ENCODE assay signal across 27 cellular contexts in genomic region chr12:27400856-27401255, GRCh38.
"Had no signal": no experiment of that assay in that cellular context is flagged by ENCODE, and none has a peak within 500 bp of the region (broad histone marks: within the 10 kb centered on the region; RNA-seq: fewer than 3 reads in every experiment).

No MANE protein-coding gene starts in this region.

- H3K4me3 ChIP-seq: cardiac muscle cell, SJSA1 had no signal

- DNase-seq: activated B cell treated with CpG ODN at 0.5 μM for 24 hours; activated CD4-positive, alpha-beta memory T cell treated with anti-CD3 and anti-CD28 coated beads, Interleukin-2, amount 10 ng/mL, durations not matched to agents 7 days and 5 days; activated CD4-positive, alpha-beta T cell treated with anti-CD3 and anti-CD28 coated beads, Interleukin-2, amount 50 U/mL, for 1 hour; activated gamma-delta T cell; activated naive CD4-positive, alpha-beta T cell treated with anti-CD3 and anti-CD28 coated beads for 36 hours; activated T-cell treated with anti-CD3 and anti-CD28 coated beads for 4 hours; activated T-cell treated with anti-CD3 and anti-CD28 coated beads, Interleukin-2, amount 50 U/mL, for 48 hours; brain microvascular endothelial cell; Kasumi-1; KBM-7; NCI-H1048; NCI-H1930; NCI-H2171; NCI-H2227 treated with DMSO at 0.1 percent for 48 hours; NCI-H69; NK-92 treated with Interleukin-12 subunit alpha and Interleukin-12 subunit beta, amount 100 ng/mL, for 24 hours; OCI-M1; Right ventricle myocardium superior; T-helper 17 cell; T1000 had no signal

- H3K27me3 Mint-ChIP-seq: activated B cell treated with CpG ODN at 0.5 μM for 24 hours; activated CD4-positive, alpha-beta memory T cell treated with anti-CD3 and anti-CD28 coated beads, Interleukin-2, amount 10 ng/mL, durations not matched to agents 7 days and 5 days; activated naive CD8-positive, alpha-beta T cell had no signal

- H3K27ac ChIP-seq: brain microvascular endothelial cell, cardiac muscle cell, RWPE1, SJSA1 had no signal

- H3K4me1 ChIP-seq: SJSA1 had no signal

- H3K36me3 ChIP-seq: brain microvascular endothelial cell, cardiac muscle cell had no signal

- ATAC-seq: activated T-helper 17 cell treated with anti-CD3 and anti-CD28 coated beads, Interleukin-2, amount 50 U/mL, for 72 hours; Panc1; SK-N-SH treated with all-trans-retinoic acid at 6 μM for 48 hours; T-helper 17 cell had no signal

- H3K27ac Mint-ChIP-seq: activated B cell treated with CpG ODN at 0.5 μM for 24 hours; activated CD4-positive, alpha-beta memory T cell treated with anti-CD3 and anti-CD28 coated beads, Interleukin-2, amount 10 ng/mL, durations not matched to agents 7 days and 5 days; activated naive CD4-positive, alpha-beta T cell treated with anti-CD3 and anti-CD28 coated beads for 36 hours; activated naive CD8-positive, alpha-beta T cell; activated T-helper 17 cell treated with anti-CD3 and anti-CD28 coated beads, Interleukin-2, amount 50 U/mL, for 72 hours; T-helper 17 cell had no signal

- H3K36me3 Mint-ChIP-seq: activated naive CD8-positive, alpha-beta T cell had no signal

- H3K4me1 Mint-ChIP-seq: activated B cell treated with CpG ODN at 0.5 μM for 24 hours; activated CD4-positive, alpha-beta memory T cell treated with anti-CD3 and anti-CD28 coated beads, Interleukin-2, amount 10 ng/mL, durations not matched to agents 7 days and 5 days; activated T-helper 17 cell treated with anti-CD3 and anti-CD28 coated beads, Interleukin-2, amount 50 U/mL, for 72 hours; T-helper 17 cell had no signal

- H3K9me3 ChIP-seq: SJSA1 had no signal

- H3K27me3 ChIP-seq: brain microvascular endothelial cell, cardiac muscle cell, SJSA1 had no signal

- H3K9me3 Mint-ChIP-seq: activated B cell treated with CpG ODN at 0.5 μM for 24 hours; activated CD4-positive, alpha-beta memory T cell treated with anti-CD3 and anti-CD28 coated beads, Interleukin-2, amount 10 ng/mL, durations not matched to agents 7 days and 5 days had no signal

- H3K4me3 Mint-ChIP-seq: activated B cell treated with CpG ODN at 0.5 μM for 24 hours; activated CD4-positive, alpha-beta memory T cell treated with anti-CD3 and anti-CD28 coated beads, Interleukin-2, amount 10 ng/mL, durations not matched to agents 7 days and 5 days; activated naive CD4-positive, alpha-beta T cell treated with anti-CD3 and anti-CD28 coated beads for 36 hours; activated naive CD8-positive, alpha-beta T cell; activated T-helper 17 cell treated with anti-CD3 and anti-CD28 coated beads, Interleukin-2, amount 50 U/mL, for 72 hours; T-helper 17 cell had no signal
